1 cellular context compared by ENCODE assay signal in the genomic region with DNA sequence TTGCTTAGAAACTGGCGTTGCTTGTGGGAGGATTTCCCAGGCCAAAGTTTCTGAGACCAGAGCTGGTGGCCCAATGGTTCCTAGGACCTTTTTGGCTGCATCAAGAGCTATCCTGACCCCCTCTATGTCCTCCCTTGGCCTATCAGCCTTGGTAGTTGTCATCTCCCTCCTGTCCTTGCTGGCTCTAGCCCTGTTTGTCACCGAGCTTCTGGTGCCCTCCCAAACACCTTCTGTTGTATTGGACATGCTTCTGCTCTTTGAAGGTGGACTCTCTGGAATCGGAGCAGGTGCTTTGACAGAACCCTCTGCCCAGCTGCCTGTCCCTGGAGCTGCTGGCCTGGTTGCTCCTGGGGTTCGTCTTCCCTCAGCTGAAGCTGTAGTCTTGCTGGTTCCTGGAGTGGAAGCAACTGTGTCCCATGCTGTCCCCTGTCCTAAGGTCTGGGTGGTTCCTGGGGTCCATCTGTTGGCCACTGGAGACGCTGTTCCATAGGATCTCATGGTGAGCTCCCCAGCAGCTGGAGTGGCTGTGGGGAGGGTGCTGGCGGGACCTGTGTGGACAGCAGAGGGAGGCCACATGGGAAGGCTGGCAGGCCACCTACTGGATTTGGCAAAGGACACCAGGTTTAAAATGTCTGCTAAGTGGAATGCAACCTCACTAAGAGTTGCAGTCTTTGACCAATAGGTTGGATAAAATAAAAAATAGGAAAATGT.
TF ChIP-seq lines count a peak whose summit lies in the region.

No MANE protein-coding gene starts in this region.

TF ChIP-seq in HepG2, 621 proteins besides CTCF, POLR2A, EP300 and RAD21 (continued from another document):
- TF ChIP-seq, protein P1, sequence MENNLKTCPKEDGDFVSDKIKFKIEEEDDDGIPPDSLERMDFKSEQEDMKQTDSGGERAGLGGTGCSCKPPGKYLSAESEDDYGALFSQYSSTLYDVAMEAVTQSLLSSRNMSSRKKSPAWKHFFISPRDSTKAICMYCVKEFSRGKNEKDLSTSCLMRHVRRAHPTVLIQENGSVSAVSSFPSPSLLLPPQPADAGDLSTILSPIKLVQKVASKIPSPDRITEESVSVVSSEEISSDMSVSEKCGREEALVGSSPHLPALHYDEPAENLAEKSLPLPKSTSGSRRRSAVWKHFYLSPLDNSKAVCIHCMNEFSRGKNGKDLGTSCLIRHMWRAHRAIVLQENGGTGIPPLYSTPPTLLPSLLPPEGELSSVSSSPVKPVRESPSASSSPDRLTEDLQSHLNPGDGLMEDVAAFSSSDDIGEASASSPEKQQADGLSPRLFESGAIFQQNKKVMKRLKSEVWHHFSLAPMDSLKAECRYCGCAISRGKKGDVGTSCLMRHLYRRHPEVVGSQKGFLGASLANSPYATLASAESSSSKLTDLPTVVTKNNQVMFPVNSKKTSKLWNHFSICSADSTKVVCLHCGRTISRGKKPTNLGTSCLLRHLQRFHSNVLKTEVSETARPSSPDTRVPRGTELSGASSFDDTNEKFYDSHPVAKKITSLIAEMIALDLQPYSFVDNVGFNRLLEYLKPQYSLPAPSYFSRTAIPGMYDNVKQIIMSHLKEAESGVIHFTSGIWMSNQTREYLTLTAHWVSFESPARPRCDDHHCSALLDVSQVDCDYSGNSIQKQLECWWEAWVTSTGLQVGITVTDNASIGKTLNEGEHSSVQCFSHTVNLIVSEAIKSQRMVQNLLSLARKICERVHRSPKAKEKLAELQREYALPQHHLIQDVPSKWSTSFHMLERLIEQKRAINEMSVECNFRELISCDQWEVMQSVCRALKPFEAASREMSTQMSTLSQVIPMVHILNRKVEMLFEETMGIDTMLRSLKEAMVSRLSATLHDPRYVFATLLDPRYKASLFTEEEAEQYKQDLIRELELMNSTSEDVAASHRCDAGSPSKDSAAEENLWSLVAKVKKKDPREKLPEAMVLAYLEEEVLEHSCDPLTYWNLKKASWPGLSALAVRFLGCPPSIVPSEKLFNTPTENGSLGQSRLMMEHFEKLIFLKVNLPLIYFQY (CRISPR knock-in tag; IDR thresholded peaks at IDR 0.05; ENCODE audit: borderline replicate concordance), result no peak
- TF ChIP-seq, protein P2, sequence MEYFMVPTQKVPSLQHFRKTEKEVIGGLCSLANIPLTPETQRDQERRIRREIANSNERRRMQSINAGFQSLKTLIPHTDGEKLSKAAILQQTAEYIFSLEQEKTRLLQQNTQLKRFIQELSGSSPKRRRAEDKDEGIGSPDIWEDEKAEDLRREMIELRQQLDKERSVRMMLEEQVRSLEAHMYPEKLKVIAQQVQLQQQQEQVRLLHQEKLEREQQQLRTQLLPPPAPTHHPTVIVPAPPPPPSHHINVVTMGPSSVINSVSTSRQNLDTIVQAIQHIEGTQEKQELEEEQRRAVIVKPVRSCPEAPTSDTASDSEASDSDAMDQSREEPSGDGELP (IDR thresholded peaks at IDR 0.05; ENCODE audit: borderline replicate concordance, low read depth), result peak; percentile 35; the same call in 1 of the 2 replicates
- TF ChIP-seq ZNF724P (CRISPR knock-in tag; IDR thresholded peaks at IDR 0.05; ENCODE audit: borderline replicate concordance), result no peak
- no peak for TF ChIP-seq ZNF781 (CRISPR knock-in tag; IDR thresholded peaks at IDR 0.05; ENCODE audit: borderline replicate concordance, not compliant biosample characterization)
- peak; percentile 56; the same call in 1 of the 2 replicates for TF ChIP-seq ZNF644 (CRISPR knock-in tag; IDR thresholded peaks at IDR 0.05; ENCODE audit: low read depth)
- no peak for TF ChIP-seq ZFP62 (CRISPR knock-in tag; IDR thresholded peaks at IDR 0.05)
- no peak for TF ChIP-seq CEBPB (IDR thresholded peaks at IDR 0.05; ENCODE audit: borderline replicate concordance, low read depth, low read length)
- TF ChIP-seq, protein P3, sequence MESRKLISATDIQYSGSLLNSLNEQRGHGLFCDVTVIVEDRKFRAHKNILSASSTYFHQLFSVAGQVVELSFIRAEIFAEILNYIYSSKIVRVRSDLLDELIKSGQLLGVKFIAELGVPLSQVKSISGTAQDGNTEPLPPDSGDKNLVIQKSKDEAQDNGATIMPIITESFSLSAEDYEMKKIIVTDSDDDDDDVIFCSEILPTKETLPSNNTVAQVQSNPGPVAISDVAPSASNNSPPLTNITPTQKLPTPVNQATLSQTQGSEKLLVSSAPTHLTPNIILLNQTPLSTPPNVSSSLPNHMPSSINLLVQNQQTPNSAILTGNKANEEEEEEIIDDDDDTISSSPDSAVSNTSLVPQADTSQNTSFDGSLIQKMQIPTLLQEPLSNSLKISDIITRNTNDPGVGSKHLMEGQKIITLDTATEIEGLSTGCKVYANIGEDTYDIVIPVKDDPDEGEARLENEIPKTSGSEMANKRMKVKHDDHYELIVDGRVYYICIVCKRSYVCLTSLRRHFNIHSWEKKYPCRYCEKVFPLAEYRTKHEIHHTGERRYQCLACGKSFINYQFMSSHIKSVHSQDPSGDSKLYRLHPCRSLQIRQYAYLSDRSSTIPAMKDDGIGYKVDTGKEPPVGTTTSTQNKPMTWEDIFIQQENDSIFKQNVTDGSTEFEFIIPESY (CRISPR knock-in tag; IDR thresholded peaks at IDR 0.05), result peak; percentile 9; the same call in 1 of the 2 replicates
- TF ChIP-seq, protein P4, sequence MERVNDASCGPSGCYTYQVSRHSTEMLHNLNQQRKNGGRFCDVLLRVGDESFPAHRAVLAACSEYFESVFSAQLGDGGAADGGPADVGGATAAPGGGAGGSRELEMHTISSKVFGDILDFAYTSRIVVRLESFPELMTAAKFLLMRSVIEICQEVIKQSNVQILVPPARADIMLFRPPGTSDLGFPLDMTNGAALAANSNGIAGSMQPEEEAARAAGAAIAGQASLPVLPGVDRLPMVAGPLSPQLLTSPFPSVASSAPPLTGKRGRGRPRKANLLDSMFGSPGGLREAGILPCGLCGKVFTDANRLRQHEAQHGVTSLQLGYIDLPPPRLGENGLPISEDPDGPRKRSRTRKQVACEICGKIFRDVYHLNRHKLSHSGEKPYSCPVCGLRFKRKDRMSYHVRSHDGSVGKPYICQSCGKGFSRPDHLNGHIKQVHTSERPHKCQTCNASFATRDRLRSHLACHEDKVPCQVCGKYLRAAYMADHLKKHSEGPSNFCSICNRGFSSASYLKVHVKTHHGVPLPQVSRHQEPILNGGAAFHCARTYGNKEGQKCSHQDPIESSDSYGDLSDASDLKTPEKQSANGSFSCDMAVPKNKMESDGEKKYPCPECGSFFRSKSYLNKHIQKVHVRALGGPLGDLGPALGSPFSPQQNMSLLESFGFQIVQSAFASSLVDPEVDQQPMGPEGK (CRISPR knock-in tag; IDR thresholded peaks at IDR 0.05), result peak; percentile 35; the same call in 1 of the 2 replicates
